20 cellular contexts compared by ENCODE assay signal in the genomic region with DNA sequence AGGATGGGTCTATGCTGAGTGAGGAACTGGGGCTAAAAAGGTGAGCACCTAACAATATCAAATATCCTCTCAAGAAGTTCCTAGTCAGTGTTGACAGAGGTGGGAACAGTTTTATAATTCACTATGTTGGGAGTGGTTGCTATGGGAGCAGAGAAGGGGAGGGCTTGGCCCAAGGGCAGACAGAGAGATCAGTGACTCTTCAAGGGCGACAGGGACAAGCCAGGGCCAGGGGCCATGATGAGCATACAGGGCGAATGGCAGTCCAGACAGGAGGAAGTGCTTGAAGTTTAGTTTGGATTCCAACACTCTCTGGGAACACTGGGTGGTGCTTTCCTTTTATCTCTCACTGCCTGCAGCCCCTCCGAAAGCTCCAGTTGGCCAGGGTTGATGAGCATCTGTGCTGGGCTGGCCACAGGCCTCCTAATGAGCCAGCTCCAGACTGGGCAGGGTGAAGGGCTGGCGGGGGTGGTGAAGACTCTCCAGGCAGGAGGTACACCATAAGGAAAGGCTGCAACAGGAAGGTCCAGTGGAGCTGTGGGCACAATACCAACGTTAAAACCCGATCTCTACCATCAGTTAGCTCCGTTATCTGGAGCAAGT.
"Had no signal": no experiment of that assay in that cellular context is flagged by ENCODE, and none has a peak within 500 bp of the region (broad histone marks: within the 10 kb centered on the region; RNA-seq: fewer than 3 reads in every experiment).

No MANE protein-coding gene starts in this region.

- H3K27ac ChIP-seq: cardiac muscle cell, ovary, right lobe of liver, suprapubic skin, transverse colon had no signal

- H3K4me1 ChIP-seq: right lobe of liver had no signal

- H3K4me3 ChIP-seq: cardiac muscle cell, lung, ovary, right lobe of liver, suprapubic skin, transverse colon had no signal

- H3K9me3 ChIP-seq: right lobe of liver, suprapubic skin, transverse colon had no signal

- DNase-seq: activated B cell treated with CpG ODN at 0.5 μM for 24 hours; activated CD4-positive, alpha-beta T cell treated with anti-CD3 and anti-CD28 coated beads for 48 hours; activated CD8-positive, alpha-beta T cell treated with anti-CD3 and anti-CD28 coated beads for 36 hours; activated naive CD4-positive, alpha-beta T cell; activated naive CD8-positive, alpha-beta T cell treated with anti-CD3 and anti-CD28 coated beads for 36 hours; activated T-cell treated with anti-CD3 and anti-CD28 coated beads, Interleukin-2, amount 50 U/mL, for 1 hour; amygdala; foreskin fibroblast; left colon; midbrain; ovary; right lobe of liver; small intestine; stimulated activated CD4-positive, alpha-beta T cell treated with anti-CD3 and anti-CD28 coated beads, Interleukin-4, amount 100 ng/mL, for 1 hour; stimulated activated naive CD8-positive, alpha-beta T cell treated with anti-CD3 and anti-CD28 coated beads, Interleukin-15, amount 100 ng/mL, for 72 hours; transverse colon had no signal

- ATAC-seq: activated CD8-positive, alpha-beta T cell treated with anti-CD3 and anti-CD28 coated beads for 36 hours; activated T-helper 17 cell treated with anti-CD3 and anti-CD28 coated beads, Interleukin-2, amount 50 U/mL, for 72 hours; left colon; right lobe of liver; stimulated activated naive CD8-positive, alpha-beta T cell treated with anti-CD3 and anti-CD28 coated beads, Interleukin-15, amount 100 ng/mL, for 72 hours had no signal

- H3K36me3 ChIP-seq: cardiac muscle cell, ovary, right lobe of liver, suprapubic skin, transverse colon had no signal

- H3K27me3 ChIP-seq: ovary, right lobe of liver had no signal
